2 cellular contexts compared by ENCODE assay signal in the genomic region with DNA sequence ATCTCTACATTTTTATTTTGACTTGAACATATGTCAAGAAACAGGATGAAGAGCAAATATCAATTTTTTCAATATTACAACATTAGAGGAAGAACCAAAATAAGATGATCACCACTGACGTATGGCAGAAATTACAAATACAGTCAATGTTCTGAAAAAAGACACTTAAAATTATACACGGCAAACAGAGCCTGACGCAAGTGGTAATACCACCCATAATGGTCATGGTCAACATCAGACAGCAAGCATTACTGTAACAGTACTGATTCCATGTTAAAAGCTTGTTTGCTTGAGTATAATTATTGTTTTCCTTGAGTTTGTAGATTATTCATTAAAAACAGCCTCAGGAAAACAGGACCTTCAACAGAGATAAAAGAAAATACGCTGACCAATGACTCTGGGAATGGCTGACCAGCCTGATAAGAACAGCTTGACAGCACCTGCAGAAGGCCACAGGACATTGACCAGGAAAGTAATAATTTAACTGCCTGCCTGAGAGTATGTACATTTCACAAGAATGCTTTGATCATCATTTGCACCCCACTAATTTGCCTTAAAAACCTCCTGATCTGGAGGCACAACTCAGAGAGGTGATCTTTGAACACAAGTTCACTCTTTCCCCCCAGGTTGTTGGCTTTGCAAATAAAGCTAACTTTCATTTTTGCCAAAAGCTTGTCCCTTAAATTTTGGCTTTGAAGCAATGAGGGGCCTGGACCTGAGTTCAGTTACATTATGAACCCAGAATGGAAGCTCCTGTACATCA.
TF ChIP-seq lines count a peak whose summit lies in the region.

No MANE protein-coding gene starts in this region.

TF ChIP-seq in K562, 482 proteins besides CTCF, POLR2A, EP300 and RAD21 (continued from another document and continues in another):
- TF ChIP-seq, protein P1, sequence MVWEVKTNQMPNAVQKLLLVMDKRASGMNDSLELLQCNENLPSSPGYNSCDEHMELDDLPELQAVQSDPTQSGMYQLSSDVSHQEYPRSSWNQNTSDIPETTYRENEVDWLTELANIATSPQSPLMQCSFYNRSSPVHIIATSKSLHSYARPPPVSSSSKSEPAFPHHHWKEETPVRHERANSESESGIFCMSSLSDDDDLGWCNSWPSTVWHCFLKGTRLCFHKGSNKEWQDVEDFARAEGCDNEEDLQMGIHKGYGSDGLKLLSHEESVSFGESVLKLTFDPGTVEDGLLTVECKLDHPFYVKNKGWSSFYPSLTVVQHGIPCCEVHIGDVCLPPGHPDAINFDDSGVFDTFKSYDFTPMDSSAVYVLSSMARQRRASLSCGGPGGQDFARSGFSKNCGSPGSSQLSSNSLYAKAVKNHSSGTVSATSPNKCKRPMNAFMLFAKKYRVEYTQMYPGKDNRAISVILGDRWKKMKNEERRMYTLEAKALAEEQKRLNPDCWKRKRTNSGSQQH (CRISPR knock-in tag; IDR thresholded peaks at IDR 0.05), result no peak
- TF ChIP-seq RBM25 (IDR thresholded peaks at IDR 0.05; ENCODE audit: low read depth, low read length, severe bottlenecking), result no peak
- TF ChIP-seq, protein P2, sequence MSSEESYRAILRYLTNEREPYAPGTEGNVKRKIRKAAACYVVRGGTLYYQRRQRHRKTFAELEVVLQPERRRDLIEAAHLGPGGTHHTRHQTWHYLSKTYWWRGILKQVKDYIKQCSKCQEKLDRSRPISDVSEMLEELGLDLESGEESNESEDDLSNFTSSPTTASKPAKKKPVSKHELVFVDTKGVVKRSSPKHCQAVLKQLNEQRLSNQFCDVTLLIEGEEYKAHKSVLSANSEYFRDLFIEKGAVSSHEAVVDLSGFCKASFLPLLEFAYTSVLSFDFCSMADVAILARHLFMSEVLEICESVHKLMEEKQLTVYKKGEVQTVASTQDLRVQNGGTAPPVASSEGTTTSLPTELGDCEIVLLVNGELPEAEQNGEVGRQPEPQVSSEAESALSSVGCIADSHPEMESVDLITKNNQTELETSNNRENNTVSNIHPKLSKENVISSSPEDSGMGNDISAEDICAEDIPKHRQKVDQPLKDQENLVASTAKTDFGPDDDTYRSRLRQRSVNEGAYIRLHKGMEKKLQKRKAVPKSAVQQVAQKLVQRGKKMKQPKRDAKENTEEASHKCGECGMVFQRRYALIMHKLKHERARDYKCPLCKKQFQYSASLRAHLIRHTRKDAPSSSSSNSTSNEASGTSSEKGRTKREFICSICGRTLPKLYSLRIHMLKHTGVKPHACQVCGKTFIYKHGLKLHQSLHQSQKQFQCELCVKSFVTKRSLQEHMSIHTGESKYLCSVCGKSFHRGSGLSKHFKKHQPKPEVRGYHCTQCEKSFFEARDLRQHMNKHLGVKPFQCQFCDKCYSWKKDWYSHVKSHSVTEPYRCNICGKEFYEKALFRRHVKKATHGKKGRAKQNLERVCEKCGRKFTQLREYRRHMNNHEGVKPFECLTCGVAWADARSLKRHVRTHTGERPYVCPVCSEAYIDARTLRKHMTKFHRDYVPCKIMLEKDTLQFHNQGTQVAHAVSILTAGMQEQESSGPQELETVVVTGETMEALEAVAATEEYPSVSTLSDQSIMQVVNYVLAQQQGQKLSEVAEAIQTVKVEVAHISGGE (CRISPR knock-in tag; IDR thresholded peaks at IDR 0.05), result no peak
- TF ChIP-seq C11orf30 (IDR thresholded peaks at IDR 0.05; ENCODE audit: low read depth), result peak; percentile 27; the same call in 1 of the 2 replicates
- no peak for TF ChIP-seq CBX8 (IDR thresholded peaks at IDR 0.05; ENCODE audit: borderline replicate concordance, extremely low read depth, low read depth, low read length, poor library complexity, severe bottlenecking)
- TF ChIP-seq ETV6 (IDR thresholded peaks at IDR 0.05; ENCODE audit: borderline replicate concordance in 1 of 2, low read depth in 2 of 2, low read length in 1 of 2), result no peak
- TF ChIP-seq ETV6 (CRISPR knock-in tag; IDR thresholded peaks at IDR 0.05; ENCODE audit: borderline replicate concordance), result no peak
- no peak for TF ChIP-seq TEAD2 (tag; IDR thresholded peaks at IDR 0.05)
- no peak for TF ChIP-seq FOXK1 (CRISPR knock-in tag; IDR thresholded peaks at IDR 0.05; ENCODE audit: borderline replicate concordance)
- no peak for TF ChIP-seq SAP30 (IDR thresholded peaks at IDR 0.05; ENCODE audit: borderline replicate concordance, insufficient read depth, low read depth, low read length, poor library complexity, severe bottlenecking)
- peak; percentile 47 for TF ChIP-seq NCOR1 (IDR thresholded peaks at IDR 0.05)
- no peak for TF ChIP-seq YBX1 (IDR thresholded peaks at IDR 0.05)
- no peak for TF ChIP-seq PCBP1 (IDR thresholded peaks at IDR 0.05; ENCODE audit: low read depth, low read length, poor library complexity, severe bottlenecking)
- TF ChIP-seq TAF7 (tag; IDR thresholded peaks at IDR 0.05), result no peak
- no peak for TF ChIP-seq RCOR1 (IDR thresholded peaks at IDR 0.05; ENCODE audit: borderline replicate concordance in 1 of 2, low read depth in 2 of 2, low read length in 2 of 2)
- TF ChIP-seq GATAD2A (IDR thresholded peaks at IDR 0.05), result no peak
- no peak for TF ChIP-seq PHTF2 (CRISPR knock-in tag; IDR thresholded peaks at IDR 0.05)
- no peak for TF ChIP-seq NR2F6 (CRISPR knock-in tag; IDR thresholded peaks at IDR 0.05)
- TF ChIP-seq, protein P3, sequence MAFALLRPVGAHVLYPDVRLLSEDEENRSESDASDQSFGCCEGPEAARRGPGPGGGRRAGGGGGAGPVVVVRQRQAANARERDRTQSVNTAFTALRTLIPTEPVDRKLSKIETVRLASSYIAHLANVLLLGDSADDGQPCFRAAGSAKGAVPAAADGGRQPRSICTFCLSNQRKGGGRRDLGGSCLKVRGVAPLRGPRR (CRISPR knock-in tag; IDR thresholded peaks at IDR 0.05), result no peak
- no peak for TF ChIP-seq CAMTA2 (CRISPR knock-in tag; conservative IDR thresholded peaks at IDR 0.05)
- no peak for TF ChIP-seq DDX20 (tag; IDR thresholded peaks at IDR 0.05; ENCODE audit: low read depth)
- TF ChIP-seq JUNB (CRISPR knock-in tag; conservative IDR thresholded peaks at IDR 0.05), result no peak
- TF ChIP-seq RBM14 (IDR thresholded peaks at IDR 0.05; ENCODE audit: borderline replicate concordance, insufficient read depth, low read depth, low read length), result no peak
- 0 out of 2 replicates have a peak, but pooled peaks have one; percentile 15 for TF ChIP-seq CTBP1 (IDR thresholded peaks at IDR 0.05; ENCODE audit: borderline replicate concordance)
- no peak for TF ChIP-seq SNRNP70 (optimal IDR thresholded peaks at IDR 0.05; ENCODE audit: low read depth, low read length)
- TF ChIP-seq RBM22 (IDR thresholded peaks at IDR 0.05; ENCODE audit: low read depth, low read length, poor library complexity, severe bottlenecking), result no peak
- no peak for TF ChIP-seq ATF1 (CRISPR knock-in tag; IDR thresholded peaks at IDR 0.05)
- TF ChIP-seq ATF1 (tag; IDR thresholded peaks at IDR 0.05), result no peak
- peak; percentile 57 for TF ChIP-seq TCF3 (CRISPR knock-in tag; IDR thresholded peaks at IDR 0.05)
- TF ChIP-seq FOS (IDR thresholded peaks at IDR 0.05; ENCODE audit: extremely low read depth, insufficient read length), result no peak
- TF ChIP-seq ZFP1 (CRISPR knock-in tag; IDR thresholded peaks at IDR 0.05), result no peak
- peak; percentile 36; the same call in 1 of the 2 replicates for TF ChIP-seq NFIC (IDR thresholded peaks at IDR 0.05)
- no peak for TF ChIP-seq HNRNPUL1 (IDR thresholded peaks at IDR 0.05; ENCODE audit: low read length)

TF ChIP-seq in HepG2, 621 proteins besides CTCF, POLR2A, EP300 and RAD21 (continued from another document and continues in another):
- TF ChIP-seq ZNF724P (CRISPR knock-in tag; IDR thresholded peaks at IDR 0.05; ENCODE audit: borderline replicate concordance) (no peak), TBX3 (IDR thresholded peaks at IDR 0.05; ENCODE audit: borderline replicate concordance) (peak; percentile 97), POLR2AphosphoS2 (IDR thresholded peaks at IDR 0.05; ENCODE audit: low read depth, low read length) (no peak), ZBTB20 (CRISPR knock-in tag; IDR thresholded peaks at IDR 0.05; ENCODE audit: borderline replicate concordance, low read depth) (no peak; the same call in none of the 2 replicates), MTF1 (CRISPR knock-in tag; IDR thresholded peaks at IDR 0.05) (no peak), FIP1L1 (IDR thresholded peaks at IDR 0.05; ENCODE audit: borderline replicate concordance, insufficient read depth, low read depth, low read length) (no peak), MEF2D (CRISPR knock-in tag; IDR thresholded peaks at IDR 0.05) (peak; percentile 92), ZNF33A (CRISPR knock-in tag; IDR thresholded peaks at IDR 0.05; ENCODE audit: borderline replicate concordance) (peak; percentile 16; the same call in 1 of the 2 replicates), JUN (CRISPR knock-in tag; IDR thresholded peaks at IDR 0.05) (0 out of 2 replicates have a peak, but pooled peaks have one; percentile 78), CHCHD3 (CRISPR knock-in tag; IDR thresholded peaks at IDR 0.05) (no peak), ZNF354B (CRISPR knock-in tag; IDR thresholded peaks at IDR 0.05) (no peak), ZBTB21 (CRISPR knock-in tag; IDR thresholded peaks at IDR 0.05) (peak; percentile 82; the same call in 1 of the 2 replicates), MIER3 (CRISPR knock-in tag; IDR thresholded peaks at IDR 0.05; ENCODE audit: borderline replicate concordance) (peak; percentile 88; the same call in 1 of the 2 replicates)
- TF ChIP-seq, protein P4, sequence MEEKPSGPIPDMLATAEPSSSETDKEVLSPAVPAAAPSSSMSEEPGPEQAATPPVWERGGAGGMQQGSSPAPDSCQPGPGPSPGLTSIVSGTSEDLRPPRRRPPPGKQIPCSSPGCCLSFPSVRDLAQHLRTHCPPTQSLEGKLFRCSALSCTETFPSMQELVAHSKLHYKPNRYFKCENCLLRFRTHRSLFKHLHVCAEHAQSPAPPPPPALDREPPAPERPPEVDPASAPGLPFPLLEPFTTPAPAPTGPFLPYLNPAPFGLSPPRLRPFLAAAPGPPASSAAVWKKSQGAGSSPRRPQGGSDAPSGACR (CRISPR knock-in tag; IDR thresholded peaks at IDR 0.05), result no peak
- TF ChIP-seq, protein P5, sequence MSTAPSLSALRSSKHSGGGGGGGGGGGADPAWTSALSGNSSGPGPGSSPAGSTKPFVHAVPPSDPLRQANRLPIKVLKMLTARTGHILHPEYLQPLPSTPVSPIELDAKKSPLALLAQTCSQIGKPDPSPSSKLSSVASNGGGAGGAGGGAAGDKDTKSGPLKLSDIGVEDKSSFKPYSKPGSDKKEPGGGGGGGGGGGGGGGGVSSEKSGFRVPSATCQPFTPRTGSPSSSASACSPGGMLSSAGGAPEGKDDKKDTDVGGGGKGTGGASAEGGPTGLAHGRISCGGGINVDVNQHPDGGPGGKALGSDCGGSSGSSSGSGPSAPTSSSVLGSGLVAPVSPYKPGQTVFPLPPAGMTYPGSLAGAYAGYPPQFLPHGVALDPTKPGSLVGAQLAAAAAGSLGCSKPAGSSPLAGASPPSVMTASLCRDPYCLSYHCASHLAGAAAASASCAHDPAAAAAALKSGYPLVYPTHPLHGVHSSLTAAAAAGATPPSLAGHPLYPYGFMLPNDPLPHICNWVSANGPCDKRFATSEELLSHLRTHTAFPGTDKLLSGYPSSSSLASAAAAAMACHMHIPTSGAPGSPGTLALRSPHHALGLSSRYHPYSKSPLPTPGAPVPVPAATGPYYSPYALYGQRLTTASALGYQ (CRISPR knock-in tag; IDR thresholded peaks at IDR 0.05), result peak; percentile 97
- TF ChIP-seq, protein P6, sequence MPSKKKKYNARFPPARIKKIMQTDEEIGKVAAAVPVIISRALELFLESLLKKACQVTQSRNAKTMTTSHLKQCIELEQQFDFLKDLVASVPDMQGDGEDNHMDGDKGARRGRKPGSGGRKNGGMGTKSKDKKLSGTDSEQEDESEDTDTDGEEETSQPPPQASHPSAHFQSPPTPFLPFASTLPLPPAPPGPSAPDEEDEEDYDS (CRISPR knock-in tag; IDR thresholded peaks at IDR 0.05), result peak; percentile 66; the same call in 1 of the 2 replicates
- TF ChIP-seq, protein P7, sequence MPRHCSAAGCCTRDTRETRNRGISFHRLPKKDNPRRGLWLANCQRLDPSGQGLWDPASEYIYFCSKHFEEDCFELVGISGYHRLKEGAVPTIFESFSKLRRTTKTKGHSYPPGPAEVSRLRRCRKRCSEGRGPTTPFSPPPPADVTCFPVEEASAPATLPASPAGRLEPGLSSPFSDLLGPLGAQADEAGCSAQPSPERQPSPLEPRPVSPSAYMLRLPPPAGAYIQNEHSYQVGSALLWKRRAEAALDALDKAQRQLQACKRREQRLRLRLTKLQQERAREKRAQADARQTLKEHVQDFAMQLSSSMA (CRISPR knock-in tag; IDR thresholded peaks at IDR 0.05), result no peak
- TF ChIP-seq, protein P8, sequence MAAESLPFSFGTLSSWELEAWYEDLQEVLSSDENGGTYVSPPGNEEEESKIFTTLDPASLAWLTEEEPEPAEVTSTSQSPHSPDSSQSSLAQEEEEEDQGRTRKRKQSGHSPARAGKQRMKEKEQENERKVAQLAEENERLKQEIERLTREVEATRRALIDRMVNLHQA (CRISPR knock-in tag; IDR thresholded peaks at IDR 0.05), result no peak
- TF ChIP-seq, protein P9, sequence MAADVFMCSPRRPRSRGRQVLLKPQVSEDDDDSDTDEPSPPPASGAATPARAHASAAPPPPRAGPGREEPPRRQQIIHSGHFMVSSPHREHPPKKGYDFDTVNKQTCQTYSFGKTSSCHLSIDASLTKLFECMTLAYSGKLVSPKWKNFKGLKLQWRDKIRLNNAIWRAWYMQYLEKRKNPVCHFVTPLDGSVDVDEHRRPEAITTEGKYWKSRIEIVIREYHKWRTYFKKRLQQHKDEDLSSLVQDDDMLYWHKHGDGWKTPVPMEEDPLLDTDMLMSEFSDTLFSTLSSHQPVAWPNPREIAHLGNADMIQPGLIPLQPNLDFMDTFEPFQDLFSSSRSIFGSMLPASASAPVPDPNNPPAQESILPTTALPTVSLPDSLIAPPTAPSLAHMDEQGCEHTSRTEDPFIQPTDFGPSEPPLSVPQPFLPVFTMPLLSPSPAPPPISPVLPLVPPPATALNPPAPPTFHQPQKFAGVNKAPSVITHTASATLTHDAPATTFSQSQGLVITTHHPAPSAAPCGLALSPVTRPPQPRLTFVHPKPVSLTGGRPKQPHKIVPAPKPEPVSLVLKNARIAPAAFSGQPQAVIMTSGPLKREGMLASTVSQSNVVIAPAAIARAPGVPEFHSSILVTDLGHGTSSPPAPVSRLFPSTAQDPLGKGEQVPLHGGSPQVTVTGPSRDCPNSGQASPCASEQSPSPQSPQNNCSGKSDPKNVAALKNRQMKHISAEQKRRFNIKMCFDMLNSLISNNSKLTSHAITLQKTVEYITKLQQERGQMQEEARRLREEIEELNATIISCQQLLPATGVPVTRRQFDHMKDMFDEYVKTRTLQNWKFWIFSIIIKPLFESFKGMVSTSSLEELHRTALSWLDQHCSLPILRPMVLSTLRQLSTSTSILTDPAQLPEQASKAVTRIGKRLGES (CRISPR knock-in tag; IDR thresholded peaks at IDR 0.05; ENCODE audit: borderline replicate concordance), result no peak
- TF ChIP-seq, protein P10, sequence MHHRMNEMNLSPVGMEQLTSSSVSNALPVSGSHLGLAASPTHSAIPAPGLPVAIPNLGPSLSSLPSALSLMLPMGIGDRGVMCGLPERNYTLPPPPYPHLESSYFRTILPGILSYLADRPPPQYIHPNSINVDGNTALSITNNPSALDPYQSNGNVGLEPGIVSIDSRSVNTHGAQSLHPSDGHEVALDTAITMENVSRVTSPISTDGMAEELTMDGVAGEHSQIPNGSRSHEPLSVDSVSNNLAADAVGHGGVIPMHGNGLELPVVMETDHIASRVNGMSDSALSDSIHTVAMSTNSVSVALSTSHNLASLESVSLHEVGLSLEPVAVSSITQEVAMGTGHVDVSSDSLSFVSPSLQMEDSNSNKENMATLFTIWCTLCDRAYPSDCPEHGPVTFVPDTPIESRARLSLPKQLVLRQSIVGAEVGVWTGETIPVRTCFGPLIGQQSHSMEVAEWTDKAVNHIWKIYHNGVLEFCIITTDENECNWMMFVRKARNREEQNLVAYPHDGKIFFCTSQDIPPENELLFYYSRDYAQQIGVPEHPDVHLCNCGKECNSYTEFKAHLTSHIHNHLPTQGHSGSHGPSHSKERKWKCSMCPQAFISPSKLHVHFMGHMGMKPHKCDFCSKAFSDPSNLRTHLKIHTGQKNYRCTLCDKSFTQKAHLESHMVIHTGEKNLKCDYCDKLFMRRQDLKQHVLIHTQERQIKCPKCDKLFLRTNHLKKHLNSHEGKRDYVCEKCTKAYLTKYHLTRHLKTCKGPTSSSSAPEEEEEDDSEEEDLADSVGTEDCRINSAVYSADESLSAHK (CRISPR knock-in tag; IDR thresholded peaks at IDR 0.05; ENCODE audit: borderline replicate concordance), result no peak
